In the genomic region with DNA sequence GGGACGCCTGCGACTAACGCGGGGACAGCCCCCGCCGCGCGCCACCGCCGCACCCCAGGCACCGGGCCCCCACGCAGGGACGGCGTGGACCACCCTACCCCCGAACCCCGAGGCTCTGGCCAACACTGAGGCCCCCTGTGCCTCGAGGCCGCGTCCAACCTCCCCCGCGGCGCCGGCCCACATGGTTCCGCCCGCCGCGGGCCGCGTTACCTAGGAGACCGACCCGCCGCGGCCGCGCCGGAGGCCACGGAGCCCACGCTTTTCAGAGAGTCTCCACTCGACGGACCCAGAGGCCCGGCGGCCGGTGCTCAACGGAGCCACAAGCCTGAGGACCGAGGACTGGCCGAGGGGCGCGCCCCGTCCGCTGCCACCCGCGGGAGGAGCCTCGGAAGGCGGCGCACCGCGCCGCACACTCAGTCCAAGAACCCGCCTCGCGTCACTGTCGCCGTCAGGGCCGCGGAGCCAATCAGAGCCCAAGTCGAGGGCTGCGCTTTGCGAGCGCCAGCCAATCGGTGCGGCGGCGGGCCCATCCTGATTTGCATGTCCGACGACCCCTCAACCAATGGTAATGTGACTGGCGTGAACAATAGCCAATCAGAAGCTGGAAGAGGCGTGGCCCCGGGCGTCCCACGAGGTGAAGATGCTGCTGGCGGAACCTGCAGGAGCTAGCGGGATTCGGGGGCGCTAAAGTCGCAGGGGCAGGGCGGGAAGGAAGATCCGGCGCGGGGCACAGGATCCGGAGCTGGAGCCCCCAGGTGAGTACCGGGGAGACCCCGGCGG, we compare ENCODE assay signal across 8 cellular contexts. TPM values are rescaled to one million over a fixed set of nuclear protein-coding genes. Genes with fewer than 3 reads are reported as not detected.
DNase-seq lines count a peak whose midpoint lies in the region; ATAC-seq and TF ChIP-seq lines count a peak whose summit lies in the region.

Gene NPHP4, minus strand, starts transcription at position 392 of the 780 bp plus-strand sequence. CDS start 6,136 bp downstream, outside the sequence.

- peak; percentile 99 for DNase-seq in CD4-positive, alpha-beta memory T cell
- DNase-seq in HL-60 (ENCODE audit: low read depth in 1 of 2, low spot score in 1 of 2) (peak; percentile 99 to 100), NK-92 (lab: John Stamatoyannopoulos, UW; ENCODE audit: unreplicated experiment) (peak; percentile 99), lower lobe of right lung (peak; percentile 100)
- peak; percentile 96 to 99 for DNase-seq in activated CD8-positive, alpha-beta memory T cell treated with anti-CD3 and anti-CD28 coated beads for 1 hour (ENCODE audit: extremely low read depth in 1 of 2, low read depth in 1 of 2)
- peak; percentile 98 to 100 (median 99) for DNase-seq in stimulated activated CD4-positive, alpha-beta T cell treated with anti-CD3 and anti-CD28 coated beads, TNF-alpha, amount 100 ng/mL, for 24 hours (ENCODE audit: low read depth in 3 of 3)

- H3K4me1 Mint-ChIP-seq in CD4-positive, alpha-beta memory T cell = peaks cover 13 to 39% (median 30%) of the 10 kb centered on the region in 4 donors

- H3K27ac Mint-ChIP-seq in CD4-positive, alpha-beta memory T cell = peak within 1 kb of the TSS; percentile 97 to 99 (median 98)

- peaks cover 0 to 17% of the 10 kb centered on the region in 2 donors for H3K36me3 Mint-ChIP-seq in CD4-positive, alpha-beta memory T cell

- H3K9me3 Mint-ChIP-seq in CD4-positive, alpha-beta memory T cell = peaks cover 0 to 3% (median 0%) of the 10 kb centered on the region in 8 donors

- TF ChIP-seq CTCF in HL-60 (IDR thresholded peaks at IDR 0.05; ENCODE audit: insufficient read depth, low read length) (no peak), lower lobe of right lung (IDR thresholded peaks at IDR 0.05) (no peak)

- POLR2A ChIA-PET in CD4-positive, alpha-beta memory T cell (lab: Charles Lee; ENCODE audit: partially characterized antibody) = interaction anchor here (0.7 to 6.1 kb wide), 13 partner anchors 10 to 611 kb away, joined by 3 to 179 read pairs (median 3); no protein-coding TSS in a partner anchor

- H3K4me3 Mint-ChIP-seq in CD4-positive, alpha-beta memory T cell = peak within 1 kb of the TSS; percentile 95 to 98 (median 96)

- H3K27me3 Mint-ChIP-seq in CD4-positive, alpha-beta memory T cell = no peaks in the 10 kb centered on the region

- no peaks in the 10 kb centered on the region for H3K36me3 ChIP-seq in CD4-positive, alpha-beta memory T cell (ENCODE audit: insufficient read depth, low read length)
- H3K36me3 ChIP-seq in ectodermal cell (ENCODE audit: control insufficient read depth, insufficient read depth, low read length) (no peaks in the 10 kb centered on the region), lower lobe of right lung (no peaks in the 10 kb centered on the region)

- CTCF ChIA-PET in CD4-positive, alpha-beta memory T cell (lab: Charles Lee; ENCODE audit: partially characterized antibody) = interaction anchor here (0.9 to 2.6 kb wide), 3 partner anchors 12 to 34 kb away, joined by 3 to 16 read pairs (median 4); no protein-coding TSS in a partner anchor

- H3K27me3 ChIP-seq in CD4-positive, alpha-beta memory T cell (ENCODE audit: insufficient read depth, low read length) = no peaks in the 10 kb centered on the region
- no peaks in the 10 kb centered on the region for H3K27me3 ChIP-seq in HL-60 (ENCODE audit: insufficient read depth, poor library complexity, severe bottlenecking)
- peaks cover 16% of the 10 kb centered on the region for H3K27me3 ChIP-seq in ectodermal cell (ENCODE audit: control insufficient read depth, insufficient read depth, low read length, poor library complexity, severe bottlenecking)
- H3K27me3 ChIP-seq in lower lobe of right lung (ENCODE audit: low read depth) = no peaks in the 10 kb centered on the region

- ATAC-seq in GM19455 (IDR thresholded peaks at IDR 0.05; ENCODE audit: unreplicated experiment) (peak; percentile 88), lower lobe of right lung (peak; percentile 97 to 98)

- intact Hi-C loops in CD4-positive, alpha-beta memory T cell (cut with micrococcal nuclease) = loop anchor here (1.0 to 5.0 kb wide), 5 partner anchors 34 to 795 kb away; partner anchors contain the start of genes ACOT7, CAMTA1 and RPL22
- intact Hi-C loops in lower lobe of right lung (cut with DNase I) = no loop called here

- peak within 1 kb of the TSS; percentile 86 to 92 for H3K4me3 ChIP-seq in CD4-positive, alpha-beta memory T cell (ENCODE audit: low read length in 2 of 2)
- H3K4me3 ChIP-seq in HL-60 (replicated peaks; ENCODE audit: insufficient read depth, low read length) (peak within 1 kb of the TSS; percentile 94), ectodermal cell (ENCODE audit: insufficient read depth, low read depth, low read length) (peak within 1 kb of the TSS; percentile 83), lower lobe of right lung (peak within 1 kb of the TSS; percentile 91)

- no peaks in the 10 kb centered on the region for H3K9me3 ChIP-seq in CD4-positive, alpha-beta memory T cell (ENCODE audit: control insufficient read depth in 1 of 2, low read length in 2 of 2)
- no peaks in the 10 kb centered on the region for H3K9me3 ChIP-seq in ectodermal cell (ENCODE audit: control insufficient read depth, low read length)
- no peaks in the 10 kb centered on the region for H3K9me3 ChIP-seq in lower lobe of right lung

- H3K4me1 ChIP-seq in CD4-positive, alpha-beta memory T cell (ENCODE audit: insufficient read depth, low read length) = peaks cover 37% of the 10 kb centered on the region
- H3K4me1 ChIP-seq in ectodermal cell (ENCODE audit: control insufficient read depth, insufficient read depth, low read length) (peaks cover 8% of the 10 kb centered on the region), lower lobe of right lung (peaks cover 28% of the 10 kb centered on the region)

- peak within 1 kb of the TSS; percentile 96 for H3K27ac ChIP-seq in CD4-positive, alpha-beta memory T cell (ENCODE audit: low read depth, low read length)
- H3K27ac ChIP-seq in HL-60 (replicated peaks) (peak within 1 kb of the TSS; percentile 92), ectodermal cell (ENCODE audit: insufficient read depth, low read depth, low read length, poor library complexity, severe bottlenecking) (peak within 1 kb of the TSS; percentile 82), lower lobe of right lung (peak within 1 kb of the TSS; percentile 94)

- WGBS in ectodermal cell, 2 experiments = 0% methylated on average over 93 of the region's 93 CpGs

RNA-seq across cellular contexts. Expression of gene NPHP4, which starts in this region (rescaled TPM):
- total RNA-seq in CD4-positive, alpha-beta memory T cell = 1 to 10 TPM; 7.6 to 9.6 TPM
- polyA plus RNA-seq in CD4-positive, alpha-beta memory T cell = 1 to 10 TPM; 1.0 to 1.1 TPM
- 19.6 TPM for polyA plus RNA-seq in ectodermal cell (2013, experiment 1 of 4)
- polyA plus RNA-seq in ectodermal cell (2013, experiment 2 of 4) = 22.0 TPM
- 15.7 TPM for polyA plus RNA-seq in ectodermal cell (2013, experiment 3 of 4)
- 18.4 TPM for polyA plus RNA-seq in ectodermal cell (2013, experiment 4 of 4)
- total RNA-seq in lower lobe of right lung = 16.1 TPM

Comparison
In these comparisons a context has a peak if more than half of its experiments do, and no peak if none do; other contexts are left out.
1. Peak in every context shown above with its lines: DNase-seq, ATAC-seq, H3K4me3 ChIP-seq and H3K27ac ChIP-seq.